Comparison of ENCODE assay signal across 2 cellular contexts in the genomic region with DNA sequence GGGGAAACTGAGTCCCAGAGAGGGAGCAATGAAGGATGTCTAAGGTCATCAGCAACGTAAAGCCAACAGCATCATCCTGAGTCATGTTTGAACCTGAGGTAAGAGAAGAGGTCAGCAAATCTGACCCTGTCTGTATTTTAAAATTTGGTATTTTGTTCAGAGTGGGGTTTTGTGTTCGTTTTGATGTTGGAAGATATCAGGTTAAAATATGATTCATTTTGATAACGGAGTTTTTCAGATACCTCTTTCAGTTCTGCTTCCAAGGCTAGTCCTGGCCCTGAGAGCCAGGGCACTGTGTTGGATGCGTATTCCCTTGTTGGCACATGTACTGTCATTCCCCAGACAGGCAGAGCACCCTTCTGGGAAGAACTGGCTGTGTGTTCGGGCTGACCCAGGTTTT.
TF ChIP-seq lines count a peak whose summit lies in the region.

No MANE protein-coding gene starts in this region.

TF ChIP-seq in GM23338, 12 proteins besides CTCF, POLR2A, EP300 and RAD21:
- TF ChIP-seq ZNF331 (CRISPR knock-in tag; IDR thresholded peaks at IDR 0.05; ENCODE audit: low read depth), result no peak
- TF ChIP-seq STAT1 (IDR thresholded peaks at IDR 0.05; ENCODE audit: unreplicated experiment), result no peak
- TF ChIP-seq, protein P1, sequence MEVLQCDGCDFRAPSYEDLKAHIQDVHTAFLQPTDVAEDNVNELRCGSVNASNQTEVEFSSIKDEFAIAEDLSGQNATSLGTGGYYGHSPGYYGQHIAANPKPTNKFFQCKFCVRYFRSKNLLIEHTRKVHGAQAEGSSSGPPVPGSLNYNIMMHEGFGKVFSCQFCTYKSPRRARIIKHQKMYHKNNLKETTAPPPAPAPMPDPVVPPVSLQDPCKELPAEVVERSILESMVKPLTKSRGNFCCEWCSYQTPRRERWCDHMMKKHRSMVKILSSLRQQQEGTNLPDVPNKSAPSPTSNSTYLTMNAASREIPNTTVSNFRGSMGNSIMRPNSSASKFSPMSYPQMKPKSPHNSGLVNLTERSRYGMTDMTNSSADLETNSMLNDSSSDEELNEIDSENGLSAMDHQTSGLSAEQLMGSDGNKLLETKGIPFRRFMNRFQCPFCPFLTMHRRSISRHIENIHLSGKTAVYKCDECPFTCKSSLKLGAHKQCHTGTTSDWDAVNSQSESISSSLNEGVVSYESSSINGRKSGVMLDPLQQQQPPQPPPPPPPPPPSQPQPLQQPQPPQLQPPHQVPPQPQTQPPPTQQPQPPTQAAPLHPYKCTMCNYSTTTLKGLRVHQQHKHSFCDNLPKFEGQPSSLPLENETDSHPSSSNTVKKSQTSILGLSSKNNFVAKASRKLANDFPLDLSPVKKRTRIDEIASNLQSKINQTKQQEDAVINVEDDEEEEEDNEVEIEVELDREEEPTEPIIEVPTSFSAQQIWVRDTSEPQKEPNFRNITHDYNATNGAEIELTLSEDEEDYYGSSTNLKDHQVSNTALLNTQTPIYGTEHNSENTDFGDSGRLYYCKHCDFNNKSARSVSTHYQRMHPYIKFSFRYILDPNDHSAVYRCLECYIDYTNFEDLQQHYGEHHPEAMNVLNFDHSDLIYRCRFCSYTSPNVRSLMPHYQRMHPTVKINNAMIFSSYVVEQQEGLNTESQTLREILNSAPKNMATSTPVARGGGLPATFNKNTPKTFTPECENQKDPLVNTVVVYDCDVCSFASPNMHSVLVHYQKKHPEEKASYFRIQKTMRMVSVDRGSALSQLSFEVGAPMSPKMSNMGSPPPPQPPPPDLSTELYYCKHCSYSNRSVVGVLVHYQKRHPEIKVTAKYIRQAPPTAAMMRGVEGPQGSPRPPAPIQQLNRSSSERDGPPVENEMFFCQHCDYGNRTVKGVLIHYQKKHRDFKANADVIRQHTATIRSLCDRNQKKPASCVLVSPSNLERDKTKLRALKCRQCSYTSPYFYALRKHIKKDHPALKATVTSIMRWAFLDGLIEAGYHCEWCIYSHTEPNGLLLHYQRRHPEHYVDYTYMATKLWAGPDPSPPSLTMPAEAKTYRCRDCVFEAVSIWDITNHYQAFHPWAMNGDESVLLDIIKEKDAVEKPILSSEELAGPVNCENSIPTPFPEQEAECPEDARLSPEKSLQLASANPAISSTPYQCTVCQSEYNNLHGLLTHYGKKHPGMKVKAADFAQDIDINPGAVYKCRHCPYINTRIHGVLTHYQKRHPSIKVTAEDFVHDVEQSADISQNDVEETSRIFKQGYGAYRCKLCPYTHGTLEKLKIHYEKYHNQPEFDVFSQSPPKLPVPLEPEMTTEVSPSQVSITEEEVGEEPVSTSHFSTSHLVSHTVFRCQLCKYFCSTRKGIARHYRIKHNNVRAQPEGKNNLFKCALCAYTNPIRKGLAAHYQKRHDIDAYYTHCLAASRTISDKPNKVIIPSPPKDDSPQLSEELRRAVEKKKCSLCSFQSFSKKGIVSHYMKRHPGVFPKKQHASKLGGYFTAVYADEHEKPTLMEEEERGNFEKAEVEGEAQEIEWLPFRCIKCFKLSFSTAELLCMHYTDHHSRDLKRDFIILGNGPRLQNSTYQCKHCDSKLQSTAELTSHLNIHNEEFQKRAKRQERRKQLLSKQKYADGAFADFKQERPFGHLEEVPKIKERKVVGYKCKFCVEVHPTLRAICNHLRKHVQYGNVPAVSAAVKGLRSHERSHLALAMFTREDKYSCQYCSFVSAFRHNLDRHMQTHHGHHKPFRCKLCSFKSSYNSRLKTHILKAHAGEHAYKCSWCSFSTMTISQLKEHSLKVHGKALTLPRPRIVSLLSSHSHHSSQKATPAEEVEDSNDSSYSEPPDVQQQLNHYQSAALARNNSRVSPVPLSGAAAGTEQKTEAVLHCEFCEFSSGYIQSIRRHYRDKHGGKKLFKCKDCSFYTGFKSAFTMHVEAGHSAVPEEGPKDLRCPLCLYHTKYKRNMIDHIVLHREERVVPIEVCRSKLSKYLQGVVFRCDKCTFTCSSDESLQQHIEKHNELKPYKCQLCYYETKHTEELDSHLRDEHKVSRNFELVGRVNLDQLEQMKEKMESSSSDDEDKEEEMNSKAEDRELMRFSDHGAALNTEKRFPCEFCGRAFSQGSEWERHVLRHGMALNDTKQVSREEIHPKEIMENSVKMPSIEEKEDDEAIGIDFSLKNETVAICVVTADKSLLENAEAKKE (CRISPR knock-in tag; IDR thresholded peaks at IDR 0.05), result no peak
- no peak for TF ChIP-seq POLR2AphosphoS5 (IDR thresholded peaks at IDR 0.05; ENCODE audit: low read depth)
- no peak for TF ChIP-seq JUNB (IDR thresholded peaks at IDR 0.05; ENCODE audit: unreplicated experiment)
- TF ChIP-seq, protein P2, sequence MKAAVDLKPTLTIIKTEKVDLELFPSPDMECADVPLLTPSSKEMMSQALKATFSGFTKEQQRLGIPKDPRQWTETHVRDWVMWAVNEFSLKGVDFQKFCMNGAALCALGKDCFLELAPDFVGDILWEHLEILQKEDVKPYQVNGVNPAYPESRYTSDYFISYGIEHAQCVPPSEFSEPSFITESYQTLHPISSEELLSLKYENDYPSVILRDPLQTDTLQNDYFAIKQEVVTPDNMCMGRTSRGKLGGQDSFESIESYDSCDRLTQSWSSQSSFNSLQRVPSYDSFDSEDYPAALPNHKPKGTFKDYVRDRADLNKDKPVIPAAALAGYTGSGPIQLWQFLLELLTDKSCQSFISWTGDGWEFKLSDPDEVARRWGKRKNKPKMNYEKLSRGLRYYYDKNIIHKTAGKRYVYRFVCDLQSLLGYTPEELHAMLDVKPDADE (IDR thresholded peaks at IDR 0.05), result no peak

TF ChIP-seq in H1, 55 proteins besides CTCF, POLR2A, EP300 and RAD21:
- no peak for TF ChIP-seq BRCA1 (IDR thresholded peaks at IDR 0.05; ENCODE audit: low read depth, low read length)
- no peak for TF ChIP-seq SP4 (IDR thresholded peaks at IDR 0.05; ENCODE audit: low read length)
- TF ChIP-seq JUN (IDR thresholded peaks at IDR 0.05; ENCODE audit: low read depth, low read length), result no peak
- TF ChIP-seq KDM4A (IDR thresholded peaks at IDR 0.05; ENCODE audit: low read depth, low read length, severe bottlenecking), result no peak
- no peak for TF ChIP-seq SAP30 (IDR thresholded peaks at IDR 0.05; ENCODE audit: insufficient read depth, insufficient replicate concordance, low read length)
- TF ChIP-seq TAF7 (optimal IDR thresholded peaks at IDR 0.05; ENCODE audit: borderline replicate concordance, low read depth, low read length), result no peak
- no peak for TF ChIP-seq KDM5A (IDR thresholded peaks at IDR 0.05; ENCODE audit: low read length)
- no peak for TF ChIP-seq JUND (IDR thresholded peaks at IDR 0.05; ENCODE audit: low read length)
